Comparison of ENCODE assay signal across 1 cellular context in genomic region chr17:20611314-20611713, GRCh38.
TF ChIP-seq lines count a peak whose summit lies in the region.

No MANE protein-coding gene starts in this region.

TF ChIP-seq in H1, 55 proteins besides CTCF, POLR2A, EP300 and RAD21 (continued from another document):
- TF ChIP-seq SIRT6 (IDR thresholded peaks at IDR 0.05; ENCODE audit: low read length), result no peak
- no peak for TF ChIP-seq RXRA (IDR thresholded peaks at IDR 0.05; ENCODE audit: insufficient read depth, low read depth, low read length)
- no peak for TF ChIP-seq RBBP5 (IDR thresholded peaks at IDR 0.05; ENCODE audit: borderline replicate concordance, low read depth, low read length)
- TF ChIP-seq BACH1 (IDR thresholded peaks at IDR 0.05; ENCODE audit: low read length), result no peak
- TF ChIP-seq RFX5 (IDR thresholded peaks at IDR 0.05; ENCODE audit: borderline replicate concordance, low read depth, low read length), result no peak
